Comparison of ENCODE assay signal across 25 cellular contexts in the genomic region with DNA sequence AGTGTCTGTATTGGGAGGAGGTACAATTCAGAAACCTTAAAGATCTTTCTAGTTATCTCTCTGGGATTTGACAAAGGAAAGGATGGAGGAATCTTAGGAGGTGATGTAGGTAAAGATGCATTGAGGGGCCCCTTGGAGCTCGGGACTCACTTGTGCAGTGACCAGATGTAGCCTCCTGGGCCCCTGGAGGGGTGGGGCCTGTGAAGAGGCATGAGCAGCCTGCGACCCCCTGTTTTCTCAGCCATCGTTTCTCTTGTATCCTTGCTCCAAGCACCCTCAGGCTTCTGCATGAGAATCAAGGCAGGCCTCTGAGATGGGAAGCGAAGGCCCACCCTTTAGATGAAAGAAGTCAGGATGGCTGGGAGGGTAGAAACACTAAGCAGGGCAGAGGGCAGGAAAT. TPM values are rescaled to one million over a fixed set of nuclear protein-coding genes. Genes with fewer than 3 reads are reported as not detected.
"Had no signal": no experiment of that assay in that cellular context is flagged by ENCODE, and none has a peak within 500 bp of the region (broad histone marks: within the 10 kb centered on the region; RNA-seq: fewer than 3 reads in every experiment).

No MANE protein-coding gene starts in this region.

- H3K4me3 ChIP-seq: body of pancreas, Peyer's patch, SJCRH30 had no signal

- ATAC-seq: activated T-helper 17 cell treated with anti-CD3 and anti-CD28 coated beads, Interleukin-2, amount 50 U/mL, for 72 hours; body of pancreas had no signal

- H3K27ac Mint-ChIP-seq: activated CD4-positive, alpha-beta memory T cell treated with anti-CD3 and anti-CD28 coated beads for 36 hours; activated CD4-positive, alpha-beta T cell treated with anti-CD3 and anti-CD28 coated beads, Interleukin-2, amount 10 ng/mL, durations not matched to agents 7 days and 5 days; activated naive CD8-positive, alpha-beta T cell treated with anti-CD3 and anti-CD28 coated beads, Interleukin-2, amount 10 ng/mL, durations not matched to agents 7 days and 5 days; activated T-helper 17 cell treated with anti-CD3 and anti-CD28 coated beads, Interleukin-2, amount 50 U/mL, for 72 hours; IgD-negative memory B cell had no signal

- H3K9me3 ChIP-seq: body of pancreas, Peyer's patch, SJCRH30, SK-N-SH had no signal

- H3K36me3 Mint-ChIP-seq: activated CD4-positive, alpha-beta memory T cell treated with anti-CD3 and anti-CD28 coated beads for 36 hours; activated naive CD8-positive, alpha-beta T cell treated with anti-CD3 and anti-CD28 coated beads, Interleukin-2, amount 10 ng/mL, durations not matched to agents 7 days and 5 days had no signal

- H3K4me3 Mint-ChIP-seq: activated CD4-positive, alpha-beta memory T cell treated with anti-CD3 and anti-CD28 coated beads for 36 hours; activated CD4-positive, alpha-beta T cell treated with anti-CD3 and anti-CD28 coated beads, Interleukin-2, amount 10 ng/mL, durations not matched to agents 7 days and 5 days; activated naive CD8-positive, alpha-beta T cell treated with anti-CD3 and anti-CD28 coated beads, Interleukin-2, amount 10 ng/mL, durations not matched to agents 7 days and 5 days; activated T-helper 17 cell treated with anti-CD3 and anti-CD28 coated beads, Interleukin-2, amount 50 U/mL, for 72 hours had no signal

- H3K9me3 Mint-ChIP-seq: activated CD4-positive, alpha-beta memory T cell treated with anti-CD3 and anti-CD28 coated beads for 36 hours; activated CD4-positive, alpha-beta T cell treated with anti-CD3 and anti-CD28 coated beads, Interleukin-2, amount 10 ng/mL, durations not matched to agents 7 days and 5 days; activated naive CD8-positive, alpha-beta T cell treated with anti-CD3 and anti-CD28 coated beads, Interleukin-2, amount 10 ng/mL, durations not matched to agents 7 days and 5 days; activated T-helper 17 cell treated with anti-CD3 and anti-CD28 coated beads, Interleukin-2, amount 50 U/mL, for 72 hours; IgD-negative memory B cell had no signal

- DNase-seq: activated CD4-positive, alpha-beta memory T cell treated with anti-CD3 and anti-CD28 coated beads for 36 hours; activated CD4-positive, alpha-beta T cell treated with anti-CD3 and anti-CD28 coated beads, Interleukin-2, amount 10 ng/mL, durations not matched to agents 7 days and 5 days; activated CD4-positive, CD25-positive, alpha-beta regulatory T cell; activated CD8-positive, alpha-beta memory T cell treated with anti-CD3 and anti-CD28 coated beads for 24 hours; activated gamma-delta T cell; activated naive CD4-positive, alpha-beta T cell treated with anti-CD3 and anti-CD28 coated beads, Interleukin-2, amount 50 U/mL, for 16 hours; activated naive CD8-positive, alpha-beta T cell treated with anti-CD3 and anti-CD28 coated beads, Interleukin-2, amount 10 ng/mL, durations not matched to agents 7 days and 5 days; activated T-cell treated with anti-CD3 and anti-CD28 coated beads, Interleukin-2, amount 50 U/mL, for 48 hours; body of pancreas; NCI-H1105; NCI-H1436; NCI-H1694 treated with DMSO at 0.1 percent for 48 hours; NCI-H2029 treated with DMSO at 0.1 percent for 48 hours; NCI-H345; NCI-H510A treated with DMSO at 0.1 percent for 48 hours; Peyer's patch; Right ventricle myocardium superior; SJCRH30; SK-N-SH; T-helper 1 cell had no signal

- H3K27ac ChIP-seq: body of pancreas, KMS-11, Peyer's patch, RWPE1, SJCRH30, VCaP had no signal

- H3K4me2 ChIP-seq: KMS-11, SK-N-SH had no signal

- H3K4me1 ChIP-seq: body of pancreas, Peyer's patch had no signal

- H3K9ac ChIP-seq: KMS-11, SK-N-SH had no signal

- H3K27me3 ChIP-seq: body of pancreas, Peyer's patch had no signal

- H3K36me3 ChIP-seq: Peyer's patch, SJCRH30 had no signal

RNA-seq across cellular contexts. Expression of a gene that starts 39.6 kb away (rescaled TPM):
- total RNA-seq: activated CD4-positive, alpha-beta T cell treated with anti-CD3 and anti-CD28 coated beads, Interleukin-2, amount 10 ng/mL, durations not matched to agents 7 days and 5 days; SJCRH30 had no signal
- polyA plus RNA-seq: IgD-negative memory B cell had no signal
